In the genomic region with DNA sequence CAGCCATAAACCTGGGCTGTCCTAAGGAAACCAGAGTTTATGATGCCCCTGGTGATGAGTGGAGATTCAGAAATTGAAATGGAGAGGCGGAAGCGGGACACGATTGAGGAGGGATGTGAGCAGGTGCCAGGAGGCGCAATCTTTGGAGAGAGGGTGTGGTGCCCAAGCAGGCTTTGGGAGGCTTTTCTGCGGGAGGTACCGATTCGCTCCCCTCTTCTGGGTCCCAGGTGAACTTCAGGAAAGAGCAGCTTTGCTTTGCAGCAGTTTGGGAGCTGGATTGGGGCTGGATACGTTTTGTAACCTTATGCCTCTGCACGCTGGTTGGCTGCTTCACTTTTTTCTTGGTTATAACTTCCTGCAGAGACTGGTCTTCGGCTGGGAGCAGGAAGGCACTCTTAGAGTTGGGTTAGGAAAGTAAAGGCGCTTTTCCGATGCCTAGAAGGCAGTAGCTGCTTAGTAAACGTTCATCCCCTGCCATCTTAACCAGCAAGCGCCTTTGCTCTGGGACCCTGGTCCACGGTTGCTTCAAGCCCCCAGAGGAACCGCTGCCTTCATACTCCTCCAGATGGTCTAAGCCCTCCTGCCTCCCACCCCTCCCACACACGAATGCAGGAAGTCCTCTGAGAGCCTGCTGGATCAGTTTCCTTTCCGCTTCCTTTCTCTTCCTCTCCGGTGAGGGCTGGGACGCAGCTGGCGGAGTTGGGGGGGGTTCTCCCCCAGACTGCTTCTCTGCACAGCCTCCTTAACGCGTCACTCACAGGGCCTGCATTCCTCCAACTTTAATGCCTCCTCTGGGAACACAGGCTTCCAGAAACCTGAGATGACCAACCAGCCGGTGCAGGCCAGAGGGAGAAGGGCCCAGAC, we compare ENCODE assay signal across 9 cellular contexts. TPM values are rescaled to one million over a fixed set of nuclear protein-coding genes. Genes with fewer than 3 reads are reported as not detected.
DNase-seq lines count a peak whose midpoint lies in the region; ATAC-seq and TF ChIP-seq lines count a peak whose summit lies in the region.
"Had no signal": no experiment of that assay in that cellular context is flagged by ENCODE, and none has a peak within 500 bp of the region (broad histone marks: within the 10 kb centered on the region; RNA-seq: fewer than 3 reads in every experiment).

No MANE protein-coding gene starts in this region.

- no peak overlapping the region for H3K4ac ChIP-seq in mesendoderm (ENCODE audit: low read depth, low read length)

- H3K4me1 Mint-ChIP-seq in MCF 10A (ENCODE audit: insufficient read depth, unreplicated experiment): no peaks in the 10 kb centered on the region
- H3K4me1 Mint-ChIP-seq in chondrocyte (ENCODE audit: low read depth): peaks cover 13% of the 10 kb centered on the region

- H4K8ac ChIP-seq in mesendoderm (ENCODE audit: low read depth, low read length): peak overlapping the region; percentile 69

- no peak overlapping the region for H3K4me3 Mint-ChIP-seq in MCF 10A (ENCODE audit: unreplicated experiment)
- peak overlapping the region; percentile 64 for H3K4me3 Mint-ChIP-seq in chondrocyte (ENCODE audit: unreplicated experiment)

- H3K27me3 Mint-ChIP-seq in MCF 10A (ENCODE audit: insufficient read depth, unreplicated experiment) (peaks cover 18% of the 10 kb centered on the region), chondrocyte (ENCODE audit: low read depth) (peaks cover 4% of the 10 kb centered on the region)

- H3K27ac Mint-ChIP-seq in MCF 10A (ENCODE audit: low read depth, unreplicated experiment) (no peak overlapping the region), chondrocyte (ENCODE audit: unreplicated experiment) (peak overlapping the region; percentile 71)

- TF ChIP-seq POLR2A in breast epithelium (IDR thresholded peaks at IDR 0.05): no peak

- H3K27me3 ChIP-seq in breast epithelium (no peaks in the 10 kb centered on the region), mesendoderm (ENCODE audit: insufficient read depth, low read length, poor library complexity) (no peaks in the 10 kb centered on the region), aorta (ENCODE audit: control insufficient read depth in 1 of 2, insufficient read depth in 2 of 2, low read length in 1 of 2) (no peaks in the 10 kb centered on the region), MG63 (no peaks in the 10 kb centered on the region)

- peak overlapping the region; percentile 37 for H3K9ac ChIP-seq in mesendoderm (ENCODE audit: low read length)

- H3K18ac ChIP-seq in mesendoderm (ENCODE audit: low read length): peak overlapping the region; percentile 16

- POLR2A ChIA-PET in MCF 10A (lab: Yijun Ruan, JAX): interaction anchor here (0.6 kb wide), 1 partner anchor 780 kb away, joined by 3 read pairs; no protein-coding TSS in a partner anchor

- TF ChIP-seq CTCF in breast epithelium (IDR thresholded peaks at IDR 0.05): no peak
- no peak for TF ChIP-seq CTCF in MCF 10A (IDR thresholded peaks at IDR 0.05; ENCODE audit: unreplicated experiment)
- TF ChIP-seq CTCF in chondrocyte (IDR thresholded peaks at IDR 0.05): no peak
- no peak for TF ChIP-seq CTCF in GM13977 (IDR thresholded peaks at IDR 0.05; ENCODE audit: extremely low read depth, insufficient read depth, missing control alignments)

- intact Hi-C loops in breast epithelium (cut with DNase I; ENCODE audit: low total_unique reads) (no loop called here), MCF 10A (cut with micrococcal nuclease) (no loop called here), aorta (cut with DNase I) (no loop called here)

- H2BK120ac ChIP-seq in mesendoderm (ENCODE audit: low read depth, low read length): no peak overlapping the region

- H2BK15ac ChIP-seq in mesendoderm (replicated peaks; ENCODE audit: low read depth): no peak overlapping the region

- peak overlapping the region; percentile 15 for H3K4me2 ChIP-seq in mesendoderm (ENCODE audit: low read length)

- H3K56ac ChIP-seq in mesendoderm (ENCODE audit: low read length): peak overlapping the region; percentile 51

- no peaks in the 10 kb centered on the region for H3K79me2 ChIP-seq in mesendoderm (ENCODE audit: control insufficient read depth, insufficient read depth, low read length)

- no peak overlapping the region for H2BK5ac ChIP-seq in mesendoderm (ENCODE audit: low read length)

- peak; percentile 40 for ATAC-seq in aorta (ENCODE audit: low FRiP score)
- no peak for ATAC-seq in GM21723 (IDR thresholded peaks at IDR 0.05; ENCODE audit: unreplicated experiment)
- ATAC-seq: HCT116 had no signal

- no peaks in the 10 kb centered on the region for H3K9me3 Mint-ChIP-seq in MCF 10A (ENCODE audit: unreplicated experiment)
- H3K9me3 Mint-ChIP-seq in chondrocyte (ENCODE audit: low read depth): no peaks in the 10 kb centered on the region

- H3K9me3 ChIP-seq in breast epithelium (no peaks in the 10 kb centered on the region), aorta (ENCODE audit: control insufficient read depth, low read length) (no peaks in the 10 kb centered on the region), MG63 (no peaks in the 10 kb centered on the region)

- no CpG with 5 or more reads among the region's 24 CpGs for WGBS in mesendoderm (ENCODE audit: extremely low coverage, insufficient coverage, low lambda C conversion rate)
- 19 to 21% methylated on average over 24 of the region's 24 CpGs for WGBS in aorta, 2 donors

- H3K4me1 ChIP-seq in breast epithelium (no peaks in the 10 kb centered on the region), mesendoderm (ENCODE audit: control insufficient read depth, low read depth, low read length) (no peaks in the 10 kb centered on the region), aorta (ENCODE audit: control insufficient read depth in 1 of 2, insufficient read depth in 2 of 2, low read length in 2 of 2) (no peaks in the 10 kb centered on the region)

- no peak overlapping the region for H3K23ac ChIP-seq in mesendoderm (ENCODE audit: low read length)

- in situ Hi-C loops in GM13977 (cut with MboI; ENCODE audit: low pct_unique_long_range_greater_than_20kb, low sequenced_read_pairs, unreplicated experiment): no loop called here

- H3K27ac ChIP-seq in breast epithelium: peak overlapping the region; percentile 5 to 26
- no peak overlapping the region for H3K27ac ChIP-seq in mesendoderm (ENCODE audit: low read depth, low read length)
- no peak overlapping the region for H3K27ac ChIP-seq in aorta (ENCODE audit: low read depth in 1 of 2, low read length in 2 of 2)

- no peak overlapping the region for H4K5ac ChIP-seq in mesendoderm (ENCODE audit: low read length)

- H3K4me3 ChIP-seq in breast epithelium (peak overlapping the region; percentile 29 to 57 (median 39)), mesendoderm (ENCODE audit: low read length) (no peak overlapping the region), aorta (ENCODE audit: low read length in 2 of 2) (no peak overlapping the region), MG63 (no peak overlapping the region)

- DNase-seq in breast epithelium (ENCODE audit: low spot score in 2 of 2) (peak in 1 of 2 donors; percentile 31), MCF 10A (ENCODE audit: unreplicated experiment) (no peak), chondrocyte (ENCODE audit: low spot score) (peak; percentile 40), mesendoderm (peak; percentile 57), aorta (peak in 1 of 2 donors; percentile 70), GM13977 (ENCODE audit: low spot score) (no peak), MG63 (no peak)

- no peaks in the 10 kb centered on the region for H3K79me1 ChIP-seq in mesendoderm (ENCODE audit: low read length)

- BruUV-seq in MCF 10A (replicated peaks; lab: Mats Ljungman, UMichigan): no TSS peak

- H2AK5ac ChIP-seq in mesendoderm (ENCODE audit: low read length): no peak overlapping the region

- CTCF ChIA-PET in MCF 10A (lab: Yijun Ruan, JAX): no interaction called here

- H3K36me3 Mint-ChIP-seq in MCF 10A (ENCODE audit: insufficient read depth, unreplicated experiment) (no peaks in the 10 kb centered on the region), chondrocyte (ENCODE audit: low read depth) (no peaks in the 10 kb centered on the region)

- H3K36me3 ChIP-seq in breast epithelium (no peaks in the 10 kb centered on the region), mesendoderm (ENCODE audit: control insufficient read depth, insufficient read depth, low read length) (no peaks in the 10 kb centered on the region), aorta (ENCODE audit: control insufficient read depth in 1 of 2, insufficient read depth in 2 of 2, low read length in 1 of 2) (no peaks in the 10 kb centered on the region), MG63 (no peaks in the 10 kb centered on the region)

RNA-seq across cellular contexts. Expression of a gene that starts 15.2 kb away (rescaled TPM):
- total RNA-seq in breast epithelium (10 to 100 TPM; 17.8 to 31.5 (median 22.2) TPM), MCF 10A (2022) (25.1 and 27.5 TPM in 2 replicates), chondrocyte (99.9 to 110 TPM (median 107 TPM) in 3 replicates), aorta (10 to 100 TPM; 60.5 to 72.8 TPM)
- 12.8 TPM for polyA plus RNA-seq in mesendoderm (2013, experiment 1 of 2)
- polyA plus RNA-seq in mesendoderm (2013, experiment 2 of 2): 13.7 TPM
- 10 to 100 TPM in 1 of 2 donors, 1 to 10 TPM in 1; 8.2 to 13.4 TPM for polyA plus RNA-seq in aorta
- total RNA-seq in MG63 (2014; rRNA removed; shearing (Covaris generic); ENCODE audit: low replicate concordance): 25.0 and 33.1 TPM in 2 replicates

Comparison
In these comparisons a context has a peak if more than half of its experiments do, and no peak if none do; other contexts are left out.
1. DNase-seq: peak in chondrocyte (single experiment) and mesendoderm (single experiment); none in MCF 10A (single experiment), GM13977 (single experiment) and MG63 (single experiment).
2. H3K27ac ChIP-seq: peak in breast epithelium (2 of 2); none in mesendoderm (single experiment) and aorta (0 of 2).
3. H3K4me3 ChIP-seq: peak in breast epithelium (3 of 3); none in mesendoderm (single experiment), aorta (0 of 2) and MG63 (single experiment).